Comparison of ENCODE assay signal across 1 cellular context in genomic region chr9:119005162-119005561, GRCh38.
TF ChIP-seq lines count a peak whose summit lies in the region.

No MANE protein-coding gene starts in this region.

TF ChIP-seq in SK-N-SH, 30 proteins besides CTCF, POLR2A, EP300 and RAD21 (continued from another document):
- no peak for TF ChIP-seq REST (IDR thresholded peaks at IDR 0.05; ENCODE audit: low read depth, low read length)
- no peak for TF ChIP-seq USF2 (IDR thresholded peaks at IDR 0.05; ENCODE audit: borderline replicate concordance, low read depth, low read length)
- TF ChIP-seq FOXM1 (IDR thresholded peaks at IDR 0.05; ENCODE audit: low read depth), result no peak
- no peak for TF ChIP-seq GATA2 (CRISPR knock-in tag; IDR thresholded peaks at IDR 0.05)
TF ChIP-seq in SK-N-SH: peak in this region for 0.
